32 cellular contexts compared by ENCODE assay signal in genomic region chr2:126239560-126239959, GRCh38.
"Had no signal": no experiment of that assay in that cellular context is flagged by ENCODE, and none has a peak within 500 bp of the region (broad histone marks: within the 10 kb centered on the region; RNA-seq: fewer than 3 reads in every experiment).

No MANE protein-coding gene starts in this region.

- DNase-seq: activated B cell treated with CpG ODN at 0.5 μM for 24 hours; activated CD4-positive, alpha-beta T cell treated with anti-CD3 and anti-CD28 coated beads for 48 hours; activated CD4-positive, alpha-beta T cell treated with anti-CD3 and anti-CD28 coated beads, Interleukin-2, amount 50 U/mL, for 1 hour; activated CD4-positive, alpha-beta T cell treated with anti-CD3 and anti-CD28 coated beads, Interleukin-2, amount 50 U/mL, for 48 hours; activated CD8-positive, alpha-beta memory T cell treated with anti-CD3 and anti-CD28 coated beads for 24 hours; activated CD8-positive, alpha-beta T cell treated with anti-CD3 and anti-CD28 coated beads for 36 hours; activated effector memory CD4-positive, alpha-beta T cell treated with Interleukin-2 at 50 U/mL for 16 hours; activated gamma-delta T cell treated with Interleukin-2 at 50 U/mL for 16 hours; activated naive CD4-positive, alpha-beta T cell treated with Interleukin-2 at 50 U/mL for 16 hours; activated naive CD8-positive, alpha-beta T cell treated with anti-CD3 and anti-CD28 coated beads for 36 hours; activated naive CD8-positive, alpha-beta T cell treated with anti-CD3 and anti-CD28 coated beads, Interleukin-2, amount 50 U/mL, for 24 hours; activated T-cell treated with anti-CD3 and anti-CD28 coated beads, Interleukin-2, amount 50 U/mL, for 4 hours; adrenal gland; amygdala; aorta; body of pancreas; central memory CD4-positive, alpha-beta T cell; cerebellar nuclear complex; colonic mucosa; effector CD8-positive, alpha-beta T cell; esophagus squamous epithelium; foreskin melanocyte; heart right ventricle; T-helper 17 cell; T1000; WERI-Rb-1 had no signal

- H3K27me3 ChIP-seq: adrenal gland, body of pancreas, colonic mucosa, esophagus squamous epithelium, gastroesophageal sphincter had no signal

- H3K4me1 ChIP-seq: adrenal gland, body of pancreas, colonic mucosa, esophagus squamous epithelium, gastroesophageal sphincter had no signal

- ATAC-seq: activated CD4-positive, CD25-positive, alpha-beta regulatory T cell treated with anti-CD3 and anti-CD28 coated beads, Interleukin-2, amount 50 U/mL, for 24 hours; activated CD8-positive, alpha-beta T cell treated with anti-CD3 and anti-CD28 coated beads for 36 hours; activated naive CD8-positive, alpha-beta T cell treated with anti-CD3 and anti-CD28 coated beads, Interleukin-2, amount 50 U/mL, for 24 hours; activated T-cell treated with anti-CD3 and anti-CD28 coated beads, Interleukin-2, amount 50 U/mL, for 4 hours; activated T-helper 17 cell treated with anti-CD3 and anti-CD28 coated beads, Interleukin-2, amount 50 U/mL, for 72 hours; body of pancreas; gastroesophageal sphincter; heart right ventricle; T-helper 17 cell had no signal

- FAIRE-seq: endometrium, endothelial cell of umbilical vein had no signal

- H3K27ac ChIP-seq: adrenal gland, body of pancreas, colonic mucosa, epithelial cell of prostate, esophagus squamous epithelium, gastroesophageal sphincter, heart right ventricle, WERI-Rb-1 had no signal

- H3K4me3 ChIP-seq: adrenal gland, body of pancreas, colonic mucosa, esophagus squamous epithelium, gastroesophageal sphincter, heart right ventricle had no signal

- H3K9me3 ChIP-seq: adrenal gland, body of pancreas, colonic mucosa, esophagus squamous epithelium, gastroesophageal sphincter, heart right ventricle had no signal

- H3K36me3 ChIP-seq: adrenal gland, colonic mucosa, esophagus squamous epithelium, gastroesophageal sphincter, heart right ventricle, WERI-Rb-1 had no signal
